ENCODE assay signal across 19 cellular contexts in the genomic region with DNA sequence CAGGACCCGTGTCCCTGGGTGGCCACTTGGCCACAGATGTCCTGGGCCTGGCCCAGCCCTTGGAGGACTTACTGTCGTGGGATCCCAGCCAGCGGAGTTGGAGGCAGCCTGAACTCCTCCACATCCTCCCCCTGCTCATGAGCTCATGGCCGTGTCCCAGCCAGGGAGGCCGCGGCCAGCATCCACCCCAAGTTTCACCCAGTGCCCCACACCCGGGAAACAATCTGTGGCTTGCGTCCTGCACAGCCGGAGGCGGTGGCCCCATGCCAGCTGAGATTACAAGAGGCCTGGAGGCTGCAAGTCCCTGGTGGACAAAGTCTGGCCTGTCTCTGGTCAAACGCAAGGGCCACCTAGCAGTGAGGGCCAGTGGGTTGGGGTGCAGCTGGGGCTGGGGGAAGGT. TPM values are rescaled to one million over a fixed set of nuclear protein-coding genes. Genes with fewer than 3 reads are reported as not detected.
DNase-seq lines count a peak whose midpoint lies in the region; ATAC-seq and TF ChIP-seq lines count a peak whose summit lies in the region.
"Had no signal": no experiment of that assay in that cellular context is flagged by ENCODE, and none has a peak within 500 bp of the region (broad histone marks: within the 10 kb centered on the region; RNA-seq: fewer than 3 reads in every experiment).

No MANE protein-coding gene starts in this region.

- H3K27ac ChIP-seq in SJCRH30 (no peak overlapping the region), neural progenitor cell (no peak overlapping the region)
- H3K27ac ChIP-seq: breast epithelium, pancreas, suprapubic skin had no signal

- no peaks in the 10 kb centered on the region for H4K20me1 ChIP-seq in neural progenitor cell (ENCODE audit: low read depth)

- H3F3A ChIP-seq in neural progenitor cell (ENCODE audit: low read depth), result no peaks in the 10 kb centered on the region

- intact Hi-C loops in head of caudate nucleus (cut with DNase I), result no loop called here

- H3K9ac ChIP-seq in neural progenitor cell, result no peak overlapping the region

- H3K4me1 Mint-ChIP-seq in neural progenitor cell, result peaks cover 16% of the 10 kb centered on the region
- H3K4me1 Mint-ChIP-seq in mesothelial cell of epicardium, result peaks cover 4% of the 10 kb centered on the region

- H3K27me3 ChIP-seq in BE2C (peaks cover 9% of the 10 kb centered on the region), SJCRH30 (peaks cover 20% of the 10 kb centered on the region), neural progenitor cell (peaks cover 4% of the 10 kb centered on the region)
- H3K27me3 ChIP-seq: pancreas had no signal

- H3K36me3 ChIP-seq in BE2C (no peaks in the 10 kb centered on the region), SJCRH30 (no peaks in the 10 kb centered on the region), neural progenitor cell (no peaks in the 10 kb centered on the region)
- H3K36me3 ChIP-seq: breast epithelium, pancreas, suprapubic skin had no signal

- H3K4me1 ChIP-seq in BE2C (peaks cover 2% of the 10 kb centered on the region; the same call in 1 of the 2 replicates), SJCRH30 (peaks cover 14% of the 10 kb centered on the region), neural progenitor cell (no peaks in the 10 kb centered on the region)
- H3K4me1 ChIP-seq: breast epithelium, Caco-2 had no signal

- H3K27ac Mint-ChIP-seq in neural progenitor cell (no peak overlapping the region), mesothelial cell of epicardium (no peak overlapping the region)
- H3K27ac Mint-ChIP-seq: activated naive CD8-positive, alpha-beta T cell; IgD-negative memory B cell had no signal

- no peaks in the 10 kb centered on the region for H3K79me2 ChIP-seq in neural progenitor cell (ENCODE audit: low read depth)

- H3K4me3 Mint-ChIP-seq in neural progenitor cell (no peak overlapping the region), mesothelial cell of epicardium (no peak overlapping the region)
- H3K4me3 Mint-ChIP-seq: activated naive CD8-positive, alpha-beta T cell; activated T-cell treated with anti-CD3 and anti-CD28 coated beads, Interleukin-2, amount 50 U/mL, for 4 hours had no signal

- no peaks in the 10 kb centered on the region for H3K36me3 Mint-ChIP-seq in neural progenitor cell
- H3K36me3 Mint-ChIP-seq in mesothelial cell of epicardium, result no peaks in the 10 kb centered on the region
- H3K36me3 Mint-ChIP-seq: activated naive CD8-positive, alpha-beta T cell had no signal

- no peaks in the 10 kb centered on the region for H3K9me3 ChIP-seq in BE2C
- H3K9me3 ChIP-seq in SJCRH30 (replicated peaks), result peaks cover 5% of the 10 kb centered on the region; the same call in 1 of the 2 replicates
- H3K9me3 ChIP-seq in neural progenitor cell (ENCODE audit: low read depth), result no peaks in the 10 kb centered on the region
- H3K9me3 ChIP-seq: breast epithelium, Caco-2, pancreas, suprapubic skin had no signal

- no peak for TF ChIP-seq CTCF in BE2C (IDR thresholded peaks at IDR 0.05; ENCODE audit: low read depth, low read length)
- no peak for TF ChIP-seq CTCF in neural progenitor cell (IDR thresholded peaks at IDR 0.05)
- TF ChIP-seq CTCF in mesothelial cell of epicardium (IDR thresholded peaks at IDR 0.05; ENCODE audit: unreplicated experiment), result no peak

- H3K27me3 Mint-ChIP-seq in neural progenitor cell (ENCODE audit: insufficient read depth, low read depth), result peaks cover 15% of the 10 kb centered on the region
- peaks cover 29% of the 10 kb centered on the region for H3K27me3 Mint-ChIP-seq in mesothelial cell of epicardium (ENCODE audit: low read depth)
- H3K27me3 Mint-ChIP-seq: activated naive CD8-positive, alpha-beta T cell had no signal

- no peak overlapping the region for H3K4me2 ChIP-seq in neural progenitor cell
- H3K4me2 ChIP-seq: smooth muscle cell had no signal

- H3K4me3 ChIP-seq in BE2C (ENCODE audit: low read depth, low read length) (no peak overlapping the region), SJCRH30 (no peak overlapping the region), neural progenitor cell (no peak overlapping the region)
- H3K4me3 ChIP-seq: breast epithelium, pancreas, smooth muscle cell, suprapubic skin had no signal

- H3K9me3 Mint-ChIP-seq in neural progenitor cell (no peaks in the 10 kb centered on the region), mesothelial cell of epicardium (no peaks in the 10 kb centered on the region)

- DNase-seq in BE2C (peak; percentile 51), SJCRH30 (peak; percentile 38 to 47), head of caudate nucleus (peak in 33 of 42 donors; percentile 12 to 63 (median 33)), myocyte (ENCODE audit: low read depth) (peak; percentile 28), neural progenitor cell (ENCODE audit: low spot score) (no peak), mesothelial cell of epicardium (ENCODE audit: low spot score in 2 of 2, unreplicated experiment in 2 of 2) (no peak)
- DNase-seq: activated T-cell treated with anti-CD3 and anti-CD28 coated beads, Interleukin-2, amount 50 U/mL, for 4 hours; Caco-2; effector CD4-positive, alpha-beta T cell; NCI-H82; SW 1271 had no signal

- ATAC-seq in HG02852 (IDR thresholded peaks at IDR 0.05; ENCODE audit: unreplicated experiment) (no peak), HG03045 (IDR thresholded peaks at IDR 0.05; ENCODE audit: unreplicated experiment) (no peak)
- ATAC-seq: activated T-cell treated with anti-CD3 and anti-CD28 coated beads, Interleukin-2, amount 50 U/mL, for 4 hours had no signal

- no peak overlapping the region for H2AFZ ChIP-seq in neural progenitor cell (replicated peaks)

RNA-seq across cellular contexts. Expression of a gene that starts 27.5 kb away (rescaled TPM):
- polyA plus RNA-seq in BE2C (2012; ENCODE audit: insufficient read depth, insufficient read length, low read depth), result 1.0 TPM
- total RNA-seq in SJCRH30 (2014; rRNA removed; shearing (Covaris generic)), result 0.61 and 1.0 TPM in 2 replicates
- total RNA-seq in myocyte, result 0.37 TPM in 1 of 2 replicates, not detected in the other
- not detected for polyA plus RNA-seq in myocyte (2012)
- 2.9 and 7.4 TPM in 2 replicates for total RNA-seq in neural progenitor cell (ENCODE audit: low replicate concordance)
- 2.1 to 2.8 TPM (median 2.5 TPM) in 3 replicates for total RNA-seq in mesothelial cell of epicardium
- polyA plus RNA-seq: IgD-negative memory B cell had no signal

RNA-seq across cellular contexts. Expression of a gene that starts 31.5 kb away (rescaled TPM):
- polyA plus RNA-seq in BE2C (2012; ENCODE audit: insufficient read depth, insufficient read length, low read depth), result 0.39 TPM
- 0.12 and 0.20 TPM in 2 replicates for total RNA-seq in SJCRH30 (2014; rRNA removed; shearing (Covaris generic))
- 0.27 and 0.36 TPM in 2 replicates for total RNA-seq in myocyte
- polyA plus RNA-seq in myocyte (2012), result 1.00 TPM
- total RNA-seq in neural progenitor cell (ENCODE audit: low replicate concordance), result 0.53 TPM in 1 of 2 replicates, not detected in the other
- total RNA-seq in mesothelial cell of epicardium, result 1.6 to 2.7 TPM (median 1.9 TPM) in 3 replicates
- polyA plus RNA-seq: IgD-negative memory B cell had no signal

RNA-seq across cellular contexts. Expression of a gene that starts 55.7 kb away (rescaled TPM):
- 688 TPM for polyA plus RNA-seq in BE2C (2012; ENCODE audit: insufficient read depth, insufficient read length, low read depth)
- total RNA-seq in SJCRH30 (2014; rRNA removed; shearing (Covaris generic)), result 167 and 184 TPM in 2 replicates
- total RNA-seq in myocyte (52.5 and 61.7 TPM in 2 replicates), neural progenitor cell (ENCODE audit: low replicate concordance) (175 and 197 TPM in 2 replicates), mesothelial cell of epicardium (272 to 289 TPM (median 283 TPM) in 3 replicates)
- 424 TPM for polyA plus RNA-seq in myocyte (2012)

RNA-seq across cellular contexts. Expression of a gene that starts 57.0 kb away (rescaled TPM):
- 0.23 TPM for polyA plus RNA-seq in BE2C (2012; ENCODE audit: insufficient read depth, insufficient read length, low read depth)
- total RNA-seq in SJCRH30 (2014; rRNA removed; shearing (Covaris generic)), result not detected in 2 replicates
- total RNA-seq in myocyte (not detected in 2 replicates), neural progenitor cell (ENCODE audit: low replicate concordance) (0.19 TPM in 1 of 2 replicates, not detected in the other), mesothelial cell of epicardium (0.16 to 0.42 TPM (median 0.18 TPM) in 3 replicates)
- not detected for polyA plus RNA-seq in myocyte (2012)
- total RNA-seq: activated T-cell treated with anti-CD3 and anti-CD28 coated beads, Interleukin-2, amount 50 U/mL, for 4 hours; Caco-2; pancreas; smooth muscle cell; suprapubic skin had no signal
- polyA plus RNA-seq: IgD-negative memory B cell, smooth muscle cell had no signal

Comparison
In these comparisons a context has a peak if more than half of its experiments do, and no peak if none do; other contexts are left out.
1. DNase-seq: peak in BE2C (single experiment), SJCRH30 (2 of 2), head of caudate nucleus (33 of 42) and myocyte (single experiment); none in neural progenitor cell (single experiment) and mesothelial cell of epicardium (0 of 2).